1 cellular context compared by ENCODE assay signal in the genomic region with DNA sequence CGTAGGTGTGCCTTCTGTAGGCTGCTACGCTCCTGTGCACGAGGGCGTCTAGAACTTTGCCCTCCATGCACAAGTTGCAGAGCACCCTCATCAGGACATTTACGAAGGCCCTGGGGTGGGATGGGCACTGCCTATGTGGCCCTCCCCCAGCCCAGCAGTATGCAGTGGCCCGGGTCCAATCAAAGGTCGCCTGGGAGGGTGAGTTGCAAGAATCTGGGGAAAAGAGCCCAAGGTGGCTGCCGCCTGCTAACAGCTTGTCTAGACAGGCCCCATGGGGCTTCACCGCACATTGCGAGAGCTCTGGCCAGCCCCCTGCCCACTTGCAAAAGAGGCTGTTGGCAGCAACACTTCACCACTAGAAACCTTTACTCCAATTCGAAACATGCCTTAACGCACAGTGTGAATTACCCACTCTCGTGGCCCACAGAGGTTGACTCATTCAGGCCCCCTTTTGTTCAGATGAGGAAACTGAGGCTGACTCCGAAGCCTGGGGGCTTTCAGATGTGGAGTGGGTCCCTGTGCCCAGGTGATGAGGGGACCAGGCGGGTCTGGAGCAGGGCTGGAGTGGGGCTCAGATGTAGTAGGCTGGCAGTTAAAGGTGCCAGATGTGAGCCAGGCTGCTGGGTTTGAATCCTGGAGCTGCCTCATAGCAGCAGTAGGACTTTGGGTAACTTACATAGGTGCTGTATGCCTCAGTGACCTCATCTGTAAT.
TF ChIP-seq lines count a peak whose summit lies in the region.

No MANE protein-coding gene starts in this region.

TF ChIP-seq in GM12878, 131 proteins besides CTCF, POLR2A, EP300 and RAD21:
- no peak for TF ChIP-seq RELA (IDR thresholded peaks at IDR 0.05; ENCODE audit: borderline replicate concordance, partially characterized antibody)
- no peak for TF ChIP-seq FOS (IDR thresholded peaks at IDR 0.05; ENCODE audit: borderline replicate concordance, extremely low read depth, insufficient read length)
- no peak for TF ChIP-seq SMAD1 (IDR thresholded peaks at IDR 0.05; ENCODE audit: low read depth, partially characterized antibody)
- TF ChIP-seq RBBP5 (conservative IDR thresholded peaks at IDR 0.05): no peak
- no peak for TF ChIP-seq ATF7 (IDR thresholded peaks at IDR 0.05; ENCODE audit: low read depth)
- no peak for TF ChIP-seq BCLAF1 (IDR thresholded peaks at IDR 0.05)
- no peak for TF ChIP-seq KLF5 (IDR thresholded peaks at IDR 0.05; ENCODE audit: partially characterized antibody)
- TF ChIP-seq, protein P1, sequence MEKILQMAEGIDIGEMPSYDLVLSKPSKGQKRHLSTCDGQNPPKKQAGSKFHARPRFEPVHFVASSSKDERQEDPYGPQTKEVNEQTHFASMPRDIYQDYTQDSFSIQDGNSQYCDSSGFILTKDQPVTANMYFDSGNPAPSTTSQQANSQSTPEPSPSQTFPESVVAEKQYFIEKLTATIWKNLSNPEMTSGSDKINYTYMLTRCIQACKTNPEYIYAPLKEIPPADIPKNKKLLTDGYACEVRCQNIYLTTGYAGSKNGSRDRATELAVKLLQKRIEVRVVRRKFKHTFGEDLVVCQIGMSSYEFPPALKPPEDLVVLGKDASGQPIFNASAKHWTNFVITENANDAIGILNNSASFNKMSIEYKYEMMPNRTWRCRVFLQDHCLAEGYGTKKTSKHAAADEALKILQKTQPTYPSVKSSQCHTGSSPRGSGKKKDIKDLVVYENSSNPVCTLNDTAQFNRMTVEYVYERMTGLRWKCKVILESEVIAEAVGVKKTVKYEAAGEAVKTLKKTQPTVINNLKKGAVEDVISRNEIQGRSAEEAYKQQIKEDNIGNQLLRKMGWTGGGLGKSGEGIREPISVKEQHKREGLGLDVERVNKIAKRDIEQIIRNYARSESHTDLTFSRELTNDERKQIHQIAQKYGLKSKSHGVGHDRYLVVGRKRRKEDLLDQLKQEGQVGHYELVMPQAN (conservative IDR thresholded peaks at IDR 0.05): no peak
- TF ChIP-seq, protein P2, sequence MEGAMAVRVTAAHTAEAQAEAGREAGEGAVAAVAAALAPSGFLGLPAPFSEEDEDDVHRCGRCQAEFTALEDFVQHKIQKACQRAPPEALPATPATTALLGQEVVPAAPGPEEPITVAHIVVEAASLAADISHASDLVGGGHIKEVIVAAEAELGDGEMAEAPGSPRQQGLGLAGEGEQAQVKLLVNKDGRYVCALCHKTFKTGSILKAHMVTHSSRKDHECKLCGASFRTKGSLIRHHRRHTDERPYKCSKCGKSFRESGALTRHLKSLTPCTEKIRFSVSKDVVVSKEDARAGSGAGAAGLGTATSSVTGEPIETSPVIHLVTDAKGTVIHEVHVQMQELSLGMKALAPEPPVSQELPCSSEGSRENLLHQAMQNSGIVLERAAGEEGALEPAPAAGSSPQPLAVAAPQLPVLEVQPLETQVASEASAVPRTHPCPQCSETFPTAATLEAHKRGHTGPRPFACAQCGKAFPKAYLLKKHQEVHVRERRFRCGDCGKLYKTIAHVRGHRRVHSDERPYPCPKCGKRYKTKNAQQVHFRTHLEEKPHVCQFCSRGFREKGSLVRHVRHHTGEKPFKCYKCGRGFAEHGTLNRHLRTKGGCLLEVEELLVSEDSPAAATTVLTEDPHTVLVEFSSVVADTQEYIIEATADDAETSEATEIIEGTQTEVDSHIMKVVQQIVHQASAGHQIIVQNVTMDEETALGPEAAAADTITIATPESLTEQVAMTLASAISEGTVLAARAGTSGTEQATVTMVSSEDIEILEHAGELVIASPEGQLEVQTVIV (IDR thresholded peaks at IDR 0.05; ENCODE audit: borderline replicate concordance, partially characterized antibody): no peak
- TF ChIP-seq BMI1 (IDR thresholded peaks at IDR 0.05; ENCODE audit: borderline replicate concordance): no peak
- no peak for TF ChIP-seq RCOR1 (conservative IDR thresholded peaks at IDR 0.05; ENCODE audit: low read depth, low read length)
- no peak for TF ChIP-seq ZNF207 (IDR thresholded peaks at IDR 0.05; ENCODE audit: borderline replicate concordance)
